In the genomic region with DNA sequence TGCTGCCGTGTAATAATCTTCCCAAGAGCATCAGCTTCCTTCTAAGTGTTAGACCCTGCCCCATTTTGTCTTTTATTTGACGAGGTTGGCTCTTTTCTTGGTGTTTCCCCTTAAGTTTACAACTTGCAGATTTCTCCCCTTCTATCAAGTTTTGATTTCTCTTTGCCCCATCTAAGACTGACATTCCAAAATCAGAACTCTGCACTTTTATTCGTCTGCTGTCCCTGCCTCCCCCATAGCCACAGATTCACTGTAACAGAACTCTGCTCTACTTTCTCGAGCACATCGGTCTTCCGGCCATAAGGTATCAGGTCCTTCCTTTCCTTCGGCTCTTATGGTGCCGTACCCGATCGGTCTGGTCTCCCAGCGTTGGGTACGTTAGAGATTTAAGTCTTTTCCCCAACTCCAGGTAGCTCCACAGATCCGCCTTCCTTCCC, we compare ENCODE assay signal across 8 cellular contexts. TPM values are rescaled to one million over a fixed set of nuclear protein-coding genes. Genes with fewer than 3 reads are reported as not detected.
DNase-seq lines count a peak whose midpoint lies in the region; ATAC-seq and TF ChIP-seq lines count a peak whose summit lies in the region.

No MANE protein-coding gene starts in this region.

- in situ Hi-C loops in mammary epithelial cell (cut with MboI; ENCODE audit: low sequenced_read_pairs in 2 of 2): no loop called here

- H3K27ac Mint-ChIP-seq in CD14-positive monocyte: peak overlapping the region; percentile 86 to 93 (median 91)

- 0% methylated on average over 4 of the region's 13 CpGs for WGBS in mammary epithelial cell (ENCODE audit: low coverage, missing lambda C conversion rate)

- H3K36me3 Mint-ChIP-seq in CD14-positive monocyte: no peaks in the 10 kb centered on the region

- CTCF ChIA-PET in mammary epithelial cell (lab: Charles Lee; ENCODE audit: low non-redundant PET): no interaction called here

- peak overlapping the region; percentile 75 for H3K4me2 ChIP-seq in mammary epithelial cell (ENCODE audit: insufficient read depth, low read depth, low read length)

- H4K20me1 ChIP-seq in mammary epithelial cell (ENCODE audit: insufficient read depth, low read length): no peaks in the 10 kb centered on the region

- dilution Hi-C loops in mammary epithelial cell (cut with HindIII; ENCODE audit: low sequenced_read_pairs): no loop called here

- intact Hi-C loops in CD14-positive monocyte (cut with micrococcal nuclease): no loop called here
- intact Hi-C loops in mammary epithelial cell (cut with micrococcal nuclease): loop anchor here (1.0 kb wide), 1 partner anchor 9 kb away; no protein-coding TSS in a partner anchor

- peaks cover 12% of the 10 kb centered on the region for H3K79me2 ChIP-seq in mammary epithelial cell (ENCODE audit: insufficient read depth, low read length)

- peaks cover 24% of the 10 kb centered on the region for H3K4me1 Mint-ChIP-seq in CD14-positive monocyte

- ATAC-seq in GM19463 (IDR thresholded peaks at IDR 0.05; ENCODE audit: unreplicated experiment) (peak; percentile 5), left lobe of liver (peak; percentile 45)

- H3K9me3 ChIP-seq in mammary epithelial cell (replicated peaks; ENCODE audit: insufficient read depth, low read length): peaks cover 3% of the 10 kb centered on the region

- H3K27me3 ChIP-seq in mammary epithelial cell (ENCODE audit: insufficient read depth, low read length): no peaks in the 10 kb centered on the region

- peak overlapping the region; percentile 70 for H3K9ac ChIP-seq in mammary epithelial cell (ENCODE audit: insufficient read depth, low read length)

- H3K4me3 ChIP-seq in mammary epithelial cell (replicated peaks in 1 of 3; ENCODE audit: insufficient read depth in 1 of 3, low read depth in 2 of 3, low read length in 3 of 3): peak overlapping the region; percentile 55 to 88 (median 71)

- H3K4me3 Mint-ChIP-seq in CD14-positive monocyte: peak overlapping the region; percentile 98 to 99

- DNase-seq in CD14-positive monocyte (ENCODE audit: low spot score): no peak
- peak; percentile 23 for DNase-seq in LHCN-M2 (ENCODE audit: low read depth)
- peak; percentile 37 for DNase-seq in mammary epithelial cell
- no peak for DNase-seq in left lobe of liver (ENCODE audit: low spot score)
- DNase-seq in D341Med (ENCODE audit: low spot score): no peak
- DNase-seq in ecto neural progenitor cell (ENCODE audit: low spot score): no peak

- no TSS peak for BruUV-seq in mammary epithelial cell (replicated peaks; lab: Mats Ljungman, UMichigan)

- peaks cover 0 to 2% (median 0%) of the 10 kb centered on the region in 7 donors for H3K9me3 Mint-ChIP-seq in CD14-positive monocyte

- H3K27ac ChIP-seq in mammary epithelial cell (ENCODE audit: insufficient read depth, low read depth, low read length) (peak overlapping the region; percentile 65), temporal lobe (ENCODE audit: low read depth, low read length) (peak overlapping the region; percentile 97)

- peaks cover 4% of the 10 kb centered on the region for H3K4me1 ChIP-seq in mammary epithelial cell (ENCODE audit: insufficient read depth, low read length)

- peaks cover 0 to 3% (median 2%) of the 10 kb centered on the region in 3 donors for H3K27me3 Mint-ChIP-seq in CD14-positive monocyte (ENCODE audit: low read depth in 3 of 3)

- peak overlapping the region; percentile 98 for H2AFZ ChIP-seq in mammary epithelial cell (ENCODE audit: low read depth, low read length)

- TF ChIP-seq CTCF in CD14-positive monocyte (IDR thresholded peaks at IDR 0.05) (no peak), mammary epithelial cell (conservative IDR thresholded peaks at IDR 0.05 in 1 of 2, IDR thresholded peaks at IDR 0.05 in 1 of 2; ENCODE audit: extremely low read depth in 1 of 2, insufficient read depth in 1 of 2, low read depth in 1 of 2, low read length in 2 of 2) (no peak)

- no peaks in the 10 kb centered on the region for H3K36me3 ChIP-seq in mammary epithelial cell (ENCODE audit: insufficient read depth, low read length)

RNA-seq across cellular contexts. Expression of a gene that starts 0.6 kb away (rescaled TPM):
- 1 to 10 TPM; 3.6 to 4.9 TPM for polyA plus RNA-seq in CD14-positive monocyte
- 17.2 and 20.8 TPM in 2 replicates for total RNA-seq in LHCN-M2 (2014; rRNA removed)
- 9.0 TPM for polyA plus RNA-seq in LHCN-M2 (2012)
- total RNA-seq in mammary epithelial cell: 10 to 100 TPM in 1 of 2 donors, 1 to 10 TPM in 1; 8.2 to 11.5 TPM
- 11.5 TPM for polyA plus RNA-seq in mammary epithelial cell
- 3.9 TPM for polyA minus RNA-seq in mammary epithelial cell
- 3.9 TPM for total RNA-seq in left lobe of liver
- 6.9 TPM for total RNA-seq in temporal lobe

RNA-seq across cellular contexts. Expression of a gene that starts 49.1 kb away (rescaled TPM):
- not detected for polyA plus RNA-seq in CD14-positive monocyte
- 0.13 and 0.57 TPM in 2 replicates for total RNA-seq in LHCN-M2 (2014; rRNA removed)
- polyA plus RNA-seq in LHCN-M2 (2012): 0.92 TPM
- 10 to 100 TPM in 1 of 2 donors, 1 to 10 TPM in 1; 1.2 to 11.0 TPM for total RNA-seq in mammary epithelial cell
- not detected for polyA plus RNA-seq in mammary epithelial cell
- polyA minus RNA-seq in mammary epithelial cell: not detected
- total RNA-seq in left lobe of liver: 0.83 TPM
- 24.1 TPM for total RNA-seq in temporal lobe

Comparison
In these comparisons a context has a peak if more than half of its experiments do, and no peak if none do; other contexts are left out.
1. DNase-seq: peak in LHCN-M2 (single experiment) and mammary epithelial cell (single experiment); none in CD14-positive monocyte (single experiment), left lobe of liver (single experiment), D341Med (single experiment) and ecto neural progenitor cell (single experiment).